In the genomic region with DNA sequence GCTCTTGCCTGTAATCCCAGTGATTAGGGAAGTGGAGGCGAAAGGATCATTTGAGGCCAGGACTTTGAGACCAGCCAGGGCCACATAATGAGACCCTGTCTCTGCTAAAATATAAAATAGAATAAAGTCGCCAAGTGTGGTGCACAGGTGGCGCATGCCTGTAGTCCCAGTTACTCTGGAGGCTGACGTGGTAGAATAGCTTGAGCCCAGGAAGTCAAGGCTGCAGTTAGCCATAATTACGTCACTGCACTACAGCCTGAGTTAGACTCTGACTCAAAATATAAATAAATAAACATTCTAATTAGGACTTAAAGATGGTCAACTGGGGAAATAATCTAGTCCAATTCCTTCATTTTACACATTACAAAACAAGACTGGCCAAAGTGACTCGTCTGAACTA, we compare ENCODE assay signal across 8 cellular contexts. TPM values are rescaled to one million over a fixed set of nuclear protein-coding genes. Genes with fewer than 3 reads are reported as not detected.
DNase-seq lines count a peak whose midpoint lies in the region; ATAC-seq lines count a peak whose summit lies in the region.

No MANE protein-coding gene starts in this region.

- H3K4me1 Mint-ChIP-seq in activated T-helper 17 cell treated with anti-CD3 and anti-CD28 coated beads, Interleukin-2, amount 50 U/mL, for 72 hours, result peaks cover 19% of the 10 kb centered on the region

- H3K36me3 Mint-ChIP-seq in activated T-helper 17 cell treated with anti-CD3 and anti-CD28 coated beads, Interleukin-2, amount 50 U/mL, for 72 hours (ENCODE audit: low read depth), result peaks cover 62% of the 10 kb centered on the region

- peak; percentile 41 for ATAC-seq in activated T-helper 17 cell treated with anti-CD3 and anti-CD28 coated beads, Interleukin-2, amount 50 U/mL, for 72 hours (replicated peaks)
- ATAC-seq in HG02981 (IDR thresholded peaks at IDR 0.05; ENCODE audit: unreplicated experiment) (no peak), HG02642 (IDR thresholded peaks at IDR 0.05; ENCODE audit: poor library complexity, unreplicated experiment) (no peak)

- no peaks in the 10 kb centered on the region for H3K9me3 Mint-ChIP-seq in activated T-helper 17 cell treated with anti-CD3 and anti-CD28 coated beads, Interleukin-2, amount 50 U/mL, for 72 hours

- H3K27me3 Mint-ChIP-seq in activated T-helper 17 cell treated with anti-CD3 and anti-CD28 coated beads, Interleukin-2, amount 50 U/mL, for 72 hours, result no peaks in the 10 kb centered on the region

- H3K4me3 Mint-ChIP-seq in activated T-helper 17 cell treated with anti-CD3 and anti-CD28 coated beads, Interleukin-2, amount 50 U/mL, for 72 hours, result peak overlapping the region; percentile 92

- DNase-seq in stimulated activated CD4-positive, alpha-beta T cell treated with anti-CD3 and anti-CD28 coated beads, Interleukin-15, amount 100 ng/mL, for 24 hours, result peak; percentile 43
- no peak for DNase-seq in stimulated activated CD4-positive, alpha-beta T cell treated with anti-CD3 and anti-CD28 coated beads, Interleukin-4, amount 100 ng/mL, for 1 hour
- DNase-seq in NAMALWA (ENCODE audit: low spot score) (peak; percentile 83), glomerular visceral epithelial cell (ENCODE audit: extremely low spot score) (peak; percentile 58), retina (peak; percentile 13)

- H3K27ac Mint-ChIP-seq in activated T-helper 17 cell treated with anti-CD3 and anti-CD28 coated beads, Interleukin-2, amount 50 U/mL, for 72 hours, result peak overlapping the region; percentile 96

RNA-seq across cellular contexts. Expression of gene CHCHD2, which starts 0.8 kb away (rescaled TPM):
- 100 to 1,000 TPM; 498 to 792 TPM for total RNA-seq in activated T-helper 17 cell treated with anti-CD3 and anti-CD28 coated beads, Interleukin-2, amount 50 U/mL, for 72 hours

RNA-seq across cellular contexts. Expression of gene NUPR2, which starts 10.7 kb away (rescaled TPM):
- total RNA-seq in activated T-helper 17 cell treated with anti-CD3 and anti-CD28 coated beads, Interleukin-2, amount 50 U/mL, for 72 hours, result not detected

RNA-seq across cellular contexts. Expression of gene PHKG1, which starts 12.8 kb away (rescaled TPM):
- total RNA-seq in activated T-helper 17 cell treated with anti-CD3 and anti-CD28 coated beads, Interleukin-2, amount 50 U/mL, for 72 hours, result 1 to 10 TPM; 3.0 to 6.0 TPM

RNA-seq across cellular contexts. Expression of gene SUMF2, which starts 41.4 kb away (rescaled TPM):
- 10 to 100 TPM; 88.2 to 89.6 TPM for total RNA-seq in activated T-helper 17 cell treated with anti-CD3 and anti-CD28 coated beads, Interleukin-2, amount 50 U/mL, for 72 hours

RNA-seq across cellular contexts. Expression of gene CCT6A, which starts 53.9 kb away (rescaled TPM):
- total RNA-seq in activated T-helper 17 cell treated with anti-CD3 and anti-CD28 coated beads, Interleukin-2, amount 50 U/mL, for 72 hours, result 100 to 1,000 TPM; 108 to 232 TPM
